In genomic region chr17:48074322-48075054, GRCh38 we compare ENCODE assay signal across 8 cellular contexts. TPM values are rescaled to one million over a fixed set of nuclear protein-coding genes. Genes with fewer than 3 reads are reported as not detected.
DNase-seq lines count a peak whose midpoint lies in the region; ATAC-seq lines count a peak whose summit lies in the region.

No MANE protein-coding gene starts in this region.

- DNase-seq in NOMO-1 treated with DMSO at 0.1 percent for 48 hours (lab: John Stamatoyannopoulos, UW; ENCODE audit: unreplicated experiment), result peak; percentile 57
- no peak for DNase-seq in NOMO-1 treated with dmso at 0.1 percent for 144 hours (lab: John Stamatoyannopoulos, UW; ENCODE audit: unreplicated experiment)
- DNase-seq in NCI-H2171 (lab: John Stamatoyannopoulos, UW), result peak; percentile 21
- peak; percentile 63 to 70 for DNase-seq in central memory CD8-positive, alpha-beta T cell (ENCODE audit: low spot score in 2 of 2)
- peak; percentile 76 for DNase-seq in left lobe of liver (ENCODE audit: low spot score)
- DNase-seq in stimulated activated CD4-positive, alpha-beta T cell treated with anti-CD3 and anti-CD28 coated beads, Interleukin-4, amount 100 ng/mL, for 4 hours, result peak; percentile 64 to 67

- peaks cover 19% of the 10 kb centered on the region for H3K36me3 Mint-ChIP-seq in central memory CD8-positive, alpha-beta T cell (ENCODE audit: insufficient read depth)

- no peaks in the 10 kb centered on the region for H3K9me3 Mint-ChIP-seq in central memory CD8-positive, alpha-beta T cell

- ATAC-seq in activated CD4-positive, CD25-positive, alpha-beta regulatory T cell treated with anti-CD3 and anti-CD28 coated beads, Interleukin-2, amount 50 U/mL, for 24 hours, result peak; percentile 68 to 72
- peak; percentile 52 for ATAC-seq in central memory CD8-positive, alpha-beta T cell (replicated peaks; ENCODE audit: extremely low read depth, poor library complexity, severe bottlenecking)
- ATAC-seq in left lobe of liver, result peak; percentile 92
- no peak for ATAC-seq in HG02973 (IDR thresholded peaks at IDR 0.05; ENCODE audit: unreplicated experiment)

- no peaks in the 10 kb centered on the region for H3K27me3 Mint-ChIP-seq in central memory CD8-positive, alpha-beta T cell

- H3K27ac Mint-ChIP-seq in central memory CD8-positive, alpha-beta T cell (ENCODE audit: low read depth), result no peak overlapping the region

- no peak overlapping the region for H3K4me3 Mint-ChIP-seq in central memory CD8-positive, alpha-beta T cell

- H3K4me1 Mint-ChIP-seq in central memory CD8-positive, alpha-beta T cell, result no peaks in the 10 kb centered on the region

RNA-seq across cellular contexts. Expression of gene NFE2L1, which starts 26.3 kb away (rescaled TPM):
- 150 TPM for total RNA-seq in left lobe of liver

RNA-seq across cellular contexts. Expression of gene CBX1, which starts 26.8 kb away (rescaled TPM):
- 8.2 TPM for total RNA-seq in left lobe of liver

RNA-seq across cellular contexts. Expression of gene SNX11, which starts 33.1 kb away (rescaled TPM):
- 9.8 TPM for total RNA-seq in left lobe of liver

RNA-seq across cellular contexts. Expression of gene COPZ2, which starts 36.9 kb away (rescaled TPM):
- 23.1 TPM for total RNA-seq in left lobe of liver
